Comparison of ENCODE assay signal across 1 cellular context in the genomic region with DNA sequence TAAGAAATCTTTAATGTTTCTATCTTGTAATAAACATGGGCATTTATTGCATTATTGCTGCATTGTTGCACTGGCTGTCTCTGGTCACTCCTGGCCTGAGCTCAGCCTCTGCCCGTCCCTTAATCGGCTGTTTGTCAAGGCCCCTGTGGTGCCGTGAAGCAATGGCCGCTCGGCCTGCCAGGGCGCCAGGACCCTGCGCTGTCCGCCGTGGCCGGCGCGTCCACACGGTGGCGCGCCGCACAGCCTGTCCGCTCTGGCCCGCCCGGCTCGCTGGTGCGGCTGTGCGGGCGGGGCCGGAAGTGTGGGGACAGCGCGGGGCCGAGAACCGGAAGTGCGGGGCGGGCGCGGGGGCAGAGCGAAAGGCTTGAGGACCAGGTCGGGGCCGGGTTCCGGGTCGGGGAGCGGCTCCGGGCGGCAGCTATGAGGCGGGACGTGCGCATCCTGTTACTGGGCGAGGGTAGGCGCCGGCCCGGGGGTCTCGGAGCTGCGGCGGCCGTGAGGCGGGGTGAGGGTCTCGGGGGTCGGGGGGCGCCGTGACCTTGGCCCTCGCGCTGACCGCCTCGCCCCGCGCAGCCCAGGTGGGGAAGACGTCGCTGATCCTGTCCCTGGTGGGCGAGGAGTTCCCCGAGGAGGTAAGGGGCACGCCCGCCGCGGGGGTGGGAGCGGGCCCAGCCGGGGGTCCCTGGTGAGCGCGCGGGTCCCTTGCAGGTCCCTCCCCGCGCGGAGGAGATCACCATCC.
A peak's percentile ranks its signal among the peaks of the same experiment; 100 is the strongest.
TF ChIP-seq lines count a peak whose summit lies in the region.

A gene (plus strand): TSS at position 353 of the 739 bp plus-strand sequence. CDS start 68 bp downstream, at position 421.

TF ChIP-seq in K562, 482 proteins besides CTCF, POLR2A, EP300 and RAD21 (continued from another document and continues in another):
- TF ChIP-seq, protein P1, sequence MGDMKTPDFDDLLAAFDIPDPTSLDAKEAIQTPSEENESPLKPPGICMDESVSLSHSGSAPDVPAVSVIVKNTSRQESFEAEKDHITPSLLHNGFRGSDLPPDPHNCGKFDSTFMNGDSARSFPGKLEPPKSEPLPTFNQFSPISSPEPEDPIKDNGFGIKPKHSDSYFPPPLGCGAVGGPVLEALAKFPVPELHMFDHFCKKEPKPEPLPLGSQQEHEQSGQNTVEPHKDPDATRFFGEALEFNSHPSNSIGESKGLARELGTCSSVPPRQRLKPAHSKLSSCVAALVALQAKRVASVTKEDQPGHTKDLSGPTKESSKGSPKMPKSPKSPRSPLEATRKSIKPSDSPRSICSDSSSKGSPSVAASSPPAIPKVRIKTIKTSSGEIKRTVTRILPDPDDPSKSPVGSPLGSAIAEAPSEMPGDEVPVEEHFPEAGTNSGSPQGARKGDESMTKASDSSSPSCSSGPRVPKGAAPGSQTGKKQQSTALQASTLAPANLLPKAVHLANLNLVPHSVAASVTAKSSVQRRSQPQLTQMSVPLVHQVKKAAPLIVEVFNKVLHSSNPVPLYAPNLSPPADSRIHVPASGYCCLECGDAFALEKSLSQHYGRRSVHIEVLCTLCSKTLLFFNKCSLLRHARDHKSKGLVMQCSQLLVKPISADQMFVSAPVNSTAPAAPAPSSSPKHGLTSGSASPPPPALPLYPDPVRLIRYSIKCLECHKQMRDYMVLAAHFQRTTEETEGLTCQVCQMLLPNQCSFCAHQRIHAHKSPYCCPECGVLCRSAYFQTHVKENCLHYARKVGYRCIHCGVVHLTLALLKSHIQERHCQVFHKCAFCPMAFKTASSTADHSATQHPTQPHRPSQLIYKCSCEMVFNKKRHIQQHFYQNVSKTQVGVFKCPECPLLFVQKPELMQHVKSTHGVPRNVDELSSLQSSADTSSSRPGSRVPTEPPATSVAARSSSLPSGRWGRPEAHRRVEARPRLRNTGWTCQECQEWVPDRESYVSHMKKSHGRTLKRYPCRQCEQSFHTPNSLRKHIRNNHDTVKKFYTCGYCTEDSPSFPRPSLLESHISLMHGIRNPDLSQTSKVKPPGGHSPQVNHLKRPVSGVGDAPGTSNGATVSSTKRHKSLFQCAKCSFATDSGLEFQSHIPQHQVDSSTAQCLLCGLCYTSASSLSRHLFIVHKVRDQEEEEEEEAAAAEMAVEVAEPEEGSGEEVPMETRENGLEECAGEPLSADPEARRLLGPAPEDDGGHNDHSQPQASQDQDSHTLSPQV (IDR thresholded peaks at IDR 0.05): peak; percentile 81
- TF ChIP-seq ZNF24 (IDR thresholded peaks at IDR 0.05) (peak; percentile 73; the same call in 1 of the 2 replicates), RNF2 (IDR thresholded peaks at IDR 0.05) (peak; percentile 63; the same call in 1 of the 2 replicates), SUPT5H (IDR thresholded peaks at IDR 0.05) (peak; percentile 81), CC2D1A (IDR thresholded peaks at IDR 0.05) (no peak), FOSL1 (tag; conservative IDR thresholded peaks at IDR 0.05) (0 out of 2 replicates have a peak, but pooled peaks have one; percentile 23), ZNF197 (CRISPR knock-in tag; IDR thresholded peaks at IDR 0.05; ENCODE audit: low read depth) (0 out of 2 replicates have a peak, but pooled peaks have one; percentile 57), MCM5 (IDR thresholded peaks at IDR 0.05; ENCODE audit: low read depth) (no peak), NEUROD1 (IDR thresholded peaks at IDR 0.05; ENCODE audit: borderline replicate concordance, low read depth, low read length, partially characterized antibody) (peak; percentile 74), GABPB1 (CRISPR knock-in tag; IDR thresholded peaks at IDR 0.05) (peak; percentile 96), HMGN3 (IDR thresholded peaks at IDR 0.05; ENCODE audit: borderline replicate concordance, extremely low read depth, insufficient read length, low read depth, low read length) (peak; percentile 93), KAT7 (CRISPR knock-in tag; IDR thresholded peaks at IDR 0.05; ENCODE audit: borderline replicate concordance) (peak; percentile 97; the same call in 1 of the 2 replicates), ESRRA (IDR thresholded peaks at IDR 0.05; ENCODE audit: borderline replicate concordance, low read depth) (peak; percentile 89), CREB1 (IDR thresholded peaks at IDR 0.05) (peak; percentile 62), CREB1 (CRISPR knock-in tag; IDR thresholded peaks at IDR 0.05) (peak; percentile 69; the same call in 1 of the 2 replicates), ELF1 (tag; IDR thresholded peaks at IDR 0.05) (peak; percentile 94), HDAC2 (IDR thresholded peaks at IDR 0.05) (no peak), SIX5 (IDR thresholded peaks at IDR 0.05; ENCODE audit: borderline replicate concordance in 1 of 2, insufficient read depth in 1 of 2, low read depth in 1 of 2, low read length in 2 of 2) (peak; percentile 16 to 33; a peak in 1 of 4 replicates), KAT2B (IDR thresholded peaks at IDR 0.05; ENCODE audit: low read depth, low read length) (peak; percentile 60), MAZ (CRISPR knock-in tag; conservative IDR thresholded peaks at IDR 0.05 in 1 of 2, IDR thresholded peaks at IDR 0.05 in 1 of 2) (peak; percentile 99), CXXC5 (CRISPR knock-in tag; IDR thresholded peaks at IDR 0.05) (peak; percentile 89), MED1 (CRISPR knock-in tag; IDR thresholded peaks at IDR 0.05; ENCODE audit: borderline replicate concordance) (0 out of 2 replicates have a peak, but pooled peaks have one; percentile 72), MCM7 (IDR thresholded peaks at IDR 0.05) (no peak), ZKSCAN1 (IDR thresholded peaks at IDR 0.05; ENCODE audit: low read depth, low read length) (peak; percentile 83), SIN3B (IDR thresholded peaks at IDR 0.05; ENCODE audit: low read depth) (peak; percentile 86), ELF2 (CRISPR knock-in tag; IDR thresholded peaks at IDR 0.05) (peak; percentile 85), HDAC8 (tag; IDR thresholded peaks at IDR 0.05) (0 out of 2 replicates have a peak, but pooled peaks have one; percentile 31)
- TF ChIP-seq, protein P2, sequence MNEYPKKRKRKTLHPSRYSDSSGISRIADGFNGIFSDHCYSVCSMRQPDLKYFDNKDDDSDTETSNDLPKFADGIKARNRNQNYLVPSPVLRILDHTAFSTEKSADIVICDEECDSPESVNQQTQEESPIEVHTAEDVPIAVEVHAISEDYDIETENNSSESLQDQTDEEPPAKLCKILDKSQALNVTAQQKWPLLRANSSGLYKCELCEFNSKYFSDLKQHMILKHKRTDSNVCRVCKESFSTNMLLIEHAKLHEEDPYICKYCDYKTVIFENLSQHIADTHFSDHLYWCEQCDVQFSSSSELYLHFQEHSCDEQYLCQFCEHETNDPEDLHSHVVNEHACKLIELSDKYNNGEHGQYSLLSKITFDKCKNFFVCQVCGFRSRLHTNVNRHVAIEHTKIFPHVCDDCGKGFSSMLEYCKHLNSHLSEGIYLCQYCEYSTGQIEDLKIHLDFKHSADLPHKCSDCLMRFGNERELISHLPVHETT (CRISPR knock-in tag; conservative IDR thresholded peaks at IDR 0.05 in 1 of 2, IDR thresholded peaks at IDR 0.05 in 1 of 2): peak in 1 of 2 experiments; percentile 96; a peak in 2 of 4 replicates
- TF ChIP-seq, protein P3, sequence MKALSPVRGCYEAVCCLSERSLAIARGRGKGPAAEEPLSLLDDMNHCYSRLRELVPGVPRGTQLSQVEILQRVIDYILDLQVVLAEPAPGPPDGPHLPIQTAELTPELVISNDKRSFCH (CRISPR knock-in tag; IDR thresholded peaks at IDR 0.05): no peak
- TF ChIP-seq, protein P3 (tag; IDR thresholded peaks at IDR 0.05): peak; percentile 86
- TF ChIP-seq, protein P4, sequence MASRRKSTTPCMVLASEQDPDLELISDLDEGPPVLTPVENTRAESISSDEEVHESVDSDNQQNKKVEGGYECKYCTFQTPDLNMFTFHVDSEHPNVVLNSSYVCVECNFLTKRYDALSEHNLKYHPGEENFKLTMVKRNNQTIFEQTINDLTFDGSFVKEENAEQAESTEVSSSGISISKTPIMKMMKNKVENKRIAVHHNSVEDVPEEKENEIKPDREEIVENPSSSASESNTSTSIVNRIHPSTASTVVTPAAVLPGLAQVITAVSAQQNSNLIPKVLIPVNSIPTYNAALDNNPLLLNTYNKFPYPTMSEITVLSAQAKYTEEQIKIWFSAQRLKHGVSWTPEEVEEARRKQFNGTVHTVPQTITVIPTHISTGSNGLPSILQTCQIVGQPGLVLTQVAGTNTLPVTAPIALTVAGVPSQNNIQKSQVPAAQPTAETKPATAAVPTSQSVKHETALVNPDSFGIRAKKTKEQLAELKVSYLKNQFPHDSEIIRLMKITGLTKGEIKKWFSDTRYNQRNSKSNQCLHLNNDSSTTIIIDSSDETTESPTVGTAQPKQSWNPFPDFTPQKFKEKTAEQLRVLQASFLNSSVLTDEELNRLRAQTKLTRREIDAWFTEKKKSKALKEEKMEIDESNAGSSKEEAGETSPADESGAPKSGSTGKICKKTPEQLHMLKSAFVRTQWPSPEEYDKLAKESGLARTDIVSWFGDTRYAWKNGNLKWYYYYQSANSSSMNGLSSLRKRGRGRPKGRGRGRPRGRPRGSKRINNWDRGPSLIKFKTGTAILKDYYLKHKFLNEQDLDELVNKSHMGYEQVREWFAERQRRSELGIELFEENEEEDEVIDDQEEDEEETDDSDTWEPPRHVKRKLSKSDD (conservative IDR thresholded peaks at IDR 0.05; ENCODE audit: low read length): peak; percentile 88
- TF ChIP-seq, protein P5, sequence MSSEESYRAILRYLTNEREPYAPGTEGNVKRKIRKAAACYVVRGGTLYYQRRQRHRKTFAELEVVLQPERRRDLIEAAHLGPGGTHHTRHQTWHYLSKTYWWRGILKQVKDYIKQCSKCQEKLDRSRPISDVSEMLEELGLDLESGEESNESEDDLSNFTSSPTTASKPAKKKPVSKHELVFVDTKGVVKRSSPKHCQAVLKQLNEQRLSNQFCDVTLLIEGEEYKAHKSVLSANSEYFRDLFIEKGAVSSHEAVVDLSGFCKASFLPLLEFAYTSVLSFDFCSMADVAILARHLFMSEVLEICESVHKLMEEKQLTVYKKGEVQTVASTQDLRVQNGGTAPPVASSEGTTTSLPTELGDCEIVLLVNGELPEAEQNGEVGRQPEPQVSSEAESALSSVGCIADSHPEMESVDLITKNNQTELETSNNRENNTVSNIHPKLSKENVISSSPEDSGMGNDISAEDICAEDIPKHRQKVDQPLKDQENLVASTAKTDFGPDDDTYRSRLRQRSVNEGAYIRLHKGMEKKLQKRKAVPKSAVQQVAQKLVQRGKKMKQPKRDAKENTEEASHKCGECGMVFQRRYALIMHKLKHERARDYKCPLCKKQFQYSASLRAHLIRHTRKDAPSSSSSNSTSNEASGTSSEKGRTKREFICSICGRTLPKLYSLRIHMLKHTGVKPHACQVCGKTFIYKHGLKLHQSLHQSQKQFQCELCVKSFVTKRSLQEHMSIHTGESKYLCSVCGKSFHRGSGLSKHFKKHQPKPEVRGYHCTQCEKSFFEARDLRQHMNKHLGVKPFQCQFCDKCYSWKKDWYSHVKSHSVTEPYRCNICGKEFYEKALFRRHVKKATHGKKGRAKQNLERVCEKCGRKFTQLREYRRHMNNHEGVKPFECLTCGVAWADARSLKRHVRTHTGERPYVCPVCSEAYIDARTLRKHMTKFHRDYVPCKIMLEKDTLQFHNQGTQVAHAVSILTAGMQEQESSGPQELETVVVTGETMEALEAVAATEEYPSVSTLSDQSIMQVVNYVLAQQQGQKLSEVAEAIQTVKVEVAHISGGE (CRISPR knock-in tag; IDR thresholded peaks at IDR 0.05): peak; percentile 61 to 96 (median 84); a peak in 5 of 6 replicates
- TF ChIP-seq, protein P6, sequence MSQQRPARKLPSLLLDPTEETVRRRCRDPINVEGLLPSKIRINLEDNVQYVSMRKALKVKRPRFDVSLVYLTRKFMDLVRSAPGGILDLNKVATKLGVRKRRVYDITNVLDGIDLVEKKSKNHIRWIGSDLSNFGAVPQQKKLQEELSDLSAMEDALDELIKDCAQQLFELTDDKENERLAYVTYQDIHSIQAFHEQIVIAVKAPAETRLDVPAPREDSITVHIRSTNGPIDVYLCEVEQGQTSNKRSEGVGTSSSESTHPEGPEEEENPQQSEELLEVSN (IDR thresholded peaks at IDR 0.05; ENCODE audit: borderline replicate concordance in 1 of 2, extremely low read depth in 1 of 2, insufficient read depth in 1 of 2, insufficient read length in 1 of 2, low read depth in 1 of 2, low read length in 1 of 2, poor library complexity in 1 of 2, severe bottlenecking in 1 of 2): peak; percentile 63 to 87
- TF ChIP-seq, protein P7, sequence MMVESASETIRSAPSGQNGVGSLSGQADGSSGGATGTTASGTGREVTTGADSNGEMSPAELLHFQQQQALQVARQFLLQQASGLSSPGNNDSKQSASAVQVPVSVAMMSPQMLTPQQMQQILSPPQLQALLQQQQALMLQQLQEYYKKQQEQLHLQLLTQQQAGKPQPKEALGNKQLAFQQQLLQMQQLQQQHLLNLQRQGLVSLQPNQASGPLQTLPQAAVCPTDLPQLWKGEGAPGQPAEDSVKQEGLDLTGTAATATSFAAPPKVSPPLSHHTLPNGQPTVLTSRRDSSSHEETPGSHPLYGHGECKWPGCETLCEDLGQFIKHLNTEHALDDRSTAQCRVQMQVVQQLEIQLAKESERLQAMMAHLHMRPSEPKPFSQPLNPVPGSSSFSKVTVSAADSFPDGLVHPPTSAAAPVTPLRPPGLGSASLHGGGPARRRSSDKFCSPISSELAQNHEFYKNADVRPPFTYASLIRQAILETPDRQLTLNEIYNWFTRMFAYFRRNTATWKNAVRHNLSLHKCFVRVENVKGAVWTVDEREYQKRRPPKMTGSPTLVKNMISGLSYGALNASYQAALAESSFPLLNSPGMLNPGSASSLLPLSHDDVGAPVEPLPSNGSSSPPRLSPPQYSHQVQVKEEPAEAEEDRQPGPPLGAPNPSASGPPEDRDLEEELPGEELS (CRISPR knock-in tag; IDR thresholded peaks at IDR 0.05; ENCODE audit: borderline replicate concordance): 0 out of 2 replicates have a peak, but pooled peaks have one; percentile 50
- TF ChIP-seq, protein P8, sequence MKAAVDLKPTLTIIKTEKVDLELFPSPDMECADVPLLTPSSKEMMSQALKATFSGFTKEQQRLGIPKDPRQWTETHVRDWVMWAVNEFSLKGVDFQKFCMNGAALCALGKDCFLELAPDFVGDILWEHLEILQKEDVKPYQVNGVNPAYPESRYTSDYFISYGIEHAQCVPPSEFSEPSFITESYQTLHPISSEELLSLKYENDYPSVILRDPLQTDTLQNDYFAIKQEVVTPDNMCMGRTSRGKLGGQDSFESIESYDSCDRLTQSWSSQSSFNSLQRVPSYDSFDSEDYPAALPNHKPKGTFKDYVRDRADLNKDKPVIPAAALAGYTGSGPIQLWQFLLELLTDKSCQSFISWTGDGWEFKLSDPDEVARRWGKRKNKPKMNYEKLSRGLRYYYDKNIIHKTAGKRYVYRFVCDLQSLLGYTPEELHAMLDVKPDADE (conservative IDR thresholded peaks at IDR 0.05; ENCODE audit: control insufficient read depth, low read depth, low read length): peak; percentile 79
- TF ChIP-seq, protein P9, sequence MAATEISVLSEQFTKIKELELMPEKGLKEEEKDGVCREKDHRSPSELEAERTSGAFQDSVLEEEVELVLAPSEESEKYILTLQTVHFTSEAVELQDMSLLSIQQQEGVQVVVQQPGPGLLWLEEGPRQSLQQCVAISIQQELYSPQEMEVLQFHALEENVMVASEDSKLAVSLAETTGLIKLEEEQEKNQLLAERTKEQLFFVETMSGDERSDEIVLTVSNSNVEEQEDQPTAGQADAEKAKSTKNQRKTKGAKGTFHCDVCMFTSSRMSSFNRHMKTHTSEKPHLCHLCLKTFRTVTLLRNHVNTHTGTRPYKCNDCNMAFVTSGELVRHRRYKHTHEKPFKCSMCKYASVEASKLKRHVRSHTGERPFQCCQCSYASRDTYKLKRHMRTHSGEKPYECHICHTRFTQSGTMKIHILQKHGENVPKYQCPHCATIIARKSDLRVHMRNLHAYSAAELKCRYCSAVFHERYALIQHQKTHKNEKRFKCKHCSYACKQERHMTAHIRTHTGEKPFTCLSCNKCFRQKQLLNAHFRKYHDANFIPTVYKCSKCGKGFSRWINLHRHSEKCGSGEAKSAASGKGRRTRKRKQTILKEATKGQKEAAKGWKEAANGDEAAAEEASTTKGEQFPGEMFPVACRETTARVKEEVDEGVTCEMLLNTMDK (IDR thresholded peaks at IDR 0.05; ENCODE audit: borderline replicate concordance, insufficient read depth, low read depth, low read length, poor library complexity, severe bottlenecking): peak; percentile 99
